In genomic region chr3:119498188-119498987, GRCh38 we compare ENCODE assay signal across 8 cellular contexts. TPM values are rescaled to one million over a fixed set of nuclear protein-coding genes. Genes with fewer than 3 reads are reported as not detected.
A peak's percentile ranks its signal among the peaks of the same experiment; 100 is the strongest.
DNase-seq lines count a peak whose midpoint lies in the region; ATAC-seq and TF ChIP-seq lines count a peak whose summit lies in the region.

Gene TIMMDC1 (plus strand): TSS chr3:119498547. CDS start chr3:119498734, 187 bp downstream.

- 0% methylated on average over 57 of the region's 57 CpGs for WGBS in lung, 2 donors

- CTCF ChIA-PET in CD8-positive, alpha-beta memory T cell (lab: Charles Lee): interaction anchor here (0.7 to 3.1 kb wide), 7 partner anchors 9 to 433 kb away, joined by 3 to 18 read pairs (median 5); partner anchors contain the start of genes POGLUT1 and TMEM39A

- peaks cover 0 to 16% (median 3%) of the 10 kb centered on the region in 3 donors for H3K36me3 Mint-ChIP-seq in CD8-positive, alpha-beta memory T cell

- no peaks in the 10 kb centered on the region for H3K9me3 Mint-ChIP-seq in CD8-positive, alpha-beta memory T cell

- no peaks in the 10 kb centered on the region for H3K27me3 Mint-ChIP-seq in CD8-positive, alpha-beta memory T cell

- peaks cover 30% of the 10 kb centered on the region for H3K4me1 ChIP-seq in CD8-positive, alpha-beta memory T cell (ENCODE audit: insufficient read depth, low read length)
- peaks cover 4 to 5% of the 10 kb centered on the region in 2 donors for H3K4me1 ChIP-seq in lung (ENCODE audit: control insufficient read depth in 2 of 2, insufficient read depth in 2 of 2, low read length in 2 of 2)

- H3K27ac Mint-ChIP-seq in CD8-positive, alpha-beta memory T cell: peak within 1 kb of the TSS; percentile 96 to 100 (median 100)

- peak within 1 kb of the TSS; percentile 98 to 100 (median 99) for H3K4me3 Mint-ChIP-seq in CD8-positive, alpha-beta memory T cell

- no peak for TF ChIP-seq CTCF in lung (IDR thresholded peaks at IDR 0.05; ENCODE audit: control extremely low read depth, extremely low read depth)

- no peaks in the 10 kb centered on the region for H3K36me3 ChIP-seq in CD8-positive, alpha-beta memory T cell (ENCODE audit: insufficient read depth, low read length)
- H3K36me3 ChIP-seq in lung (ENCODE audit: control insufficient read depth in 2 of 2, insufficient read depth in 2 of 2, low read length in 2 of 2): peaks cover under 1 to 2% of the 10 kb centered on the region in 2 donors

- POLR2A ChIA-PET in CD8-positive, alpha-beta memory T cell (lab: Charles Lee): interaction anchor here (0.6 to 4.0 kb wide), 13 partner anchors 29 to 1098 kb away, joined by 3 to 67 read pairs (median 7); partner anchors contain the start of genes ARHGAP31, B4GALT4, COX17 and GSK3B

- ATAC-seq in GM19468 (IDR thresholded peaks at IDR 0.05; ENCODE audit: extremely low read depth, unreplicated experiment) (peak; percentile 98), lung (ENCODE audit: insufficient read depth, low FRiP score) (peak; percentile 98)

- H3K27me3 ChIP-seq in CD8-positive, alpha-beta memory T cell (ENCODE audit: insufficient read depth, low read length, poor library complexity, severe bottlenecking): no peaks in the 10 kb centered on the region
- H3K27me3 ChIP-seq in lung (ENCODE audit: control insufficient read depth, insufficient read depth): no peaks in the 10 kb centered on the region

- H3K27ac ChIP-seq in CD8-positive, alpha-beta memory T cell (ENCODE audit: low read depth, low read length): peak within 1 kb of the TSS; percentile 96
- peak within 1 kb of the TSS; percentile 95 to 96 for H3K27ac ChIP-seq in lung (ENCODE audit: low read depth in 1 of 2, low read length in 1 of 2)

- peak within 1 kb of the TSS; percentile 97 for H3K4me3 ChIP-seq in CD8-positive, alpha-beta memory T cell (ENCODE audit: low read length)
- peak within 1 kb of the TSS; percentile 96 for H3K4me3 ChIP-seq in lung

- H3K4me1 Mint-ChIP-seq in CD8-positive, alpha-beta memory T cell: peaks cover 28 to 46% (median 41%) of the 10 kb centered on the region in 3 donors

- H3K9me3 ChIP-seq in CD8-positive, alpha-beta memory T cell (ENCODE audit: low read length): no peaks in the 10 kb centered on the region
- no peaks in the 10 kb centered on the region for H3K9me3 ChIP-seq in lung (ENCODE audit: control insufficient read depth in 2 of 2, insufficient read depth in 1 of 2, low read length in 1 of 2)

- DNase-seq in CD8-positive, alpha-beta memory T cell: peak; percentile 95 to 98 (median 96)
- DNase-seq in HS-5 (ENCODE audit: low read depth) (peak; percentile 83), lung (ENCODE audit: low spot score) (peak; percentile 97)
- DNase-seq in NK-92 treated with Interleukin-12 subunit alpha and Interleukin-12 subunit beta, amount 100 ng/mL, for 24 hours (lab: John Stamatoyannopoulos, UW): peak; percentile 96
- DNase-seq in activated CD8-positive, alpha-beta memory T cell treated with anti-CD3 and anti-CD28 coated beads for 24 hours: peak; percentile 98
- peak; percentile 94 for DNase-seq in effector CD8-positive, alpha-beta T cell (lab: John Stamatoyannopoulos, UW)
- peak; percentile 94 to 96 (median 95) for DNase-seq in stimulated activated CD4-positive, alpha-beta T cell treated with anti-CD3 and anti-CD28 coated beads, TNF-alpha, amount 100 ng/mL, for 4 hours (ENCODE audit: low read depth in 3 of 3)

RNA-seq across cellular contexts. Expression of gene TIMMDC1, which starts in this region (rescaled TPM):
- total RNA-seq in CD8-positive, alpha-beta memory T cell: 100 to 1,000 TPM; 152 to 158 TPM
- polyA plus RNA-seq in CD8-positive, alpha-beta memory T cell: 81.1 TPM
- 10 to 100 TPM; 80.0 to 98.9 TPM for total RNA-seq in lung
- polyA plus RNA-seq in lung: 10 to 100 TPM; 60.5 to 95.4 TPM

Comparison
In these comparisons a context has a peak if more than half of its experiments do, and no peak if none do; other contexts are left out.
1. Peak in every context shown above with its lines: DNase-seq, ATAC-seq, H3K4me3 ChIP-seq and H3K27ac ChIP-seq.